ENCODE assay signal across 14 cellular contexts in the genomic region with DNA sequence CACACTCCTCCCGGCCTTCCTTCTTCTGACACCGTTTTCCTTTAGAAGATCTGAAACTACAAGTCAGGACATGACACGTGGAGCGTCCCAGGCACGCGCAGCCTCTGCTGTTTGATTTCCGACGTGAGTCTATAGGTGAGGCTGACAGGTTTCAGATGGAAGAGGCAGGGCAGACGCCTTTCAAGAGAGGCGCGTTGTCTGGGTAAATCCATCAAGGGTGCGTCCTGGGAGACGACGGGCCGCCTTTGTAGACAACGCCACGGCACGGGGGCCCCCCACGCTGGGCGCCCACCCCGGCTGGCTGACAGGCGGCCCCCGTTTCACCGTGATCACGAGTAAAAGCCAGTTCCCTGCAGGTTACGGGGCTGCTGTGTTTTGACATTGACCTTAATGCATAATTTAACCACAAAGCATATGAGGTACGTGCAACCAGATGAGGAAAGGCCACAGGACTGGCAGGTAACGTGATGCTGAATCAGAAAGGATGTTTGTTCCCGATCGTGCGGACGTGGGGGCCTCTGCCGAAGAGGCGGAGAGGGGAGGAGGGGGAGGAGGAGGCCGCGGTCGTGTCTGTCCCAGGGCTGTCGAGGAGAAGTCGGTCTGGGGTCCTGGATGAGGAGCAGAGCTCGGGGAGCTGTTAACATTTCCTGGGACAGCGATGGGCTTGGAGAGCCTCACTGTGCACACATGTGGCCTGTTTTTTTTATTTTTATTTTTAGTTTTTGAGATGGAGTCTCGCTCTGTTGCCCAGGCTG. TPM values are rescaled to one million over a fixed set of nuclear protein-coding genes. Genes with fewer than 3 reads are reported as not detected.
DNase-seq lines count a peak whose midpoint lies in the region; TF ChIP-seq lines count a peak whose summit lies in the region.
"Had no signal": no experiment of that assay in that cellular context is flagged by ENCODE, and none has a peak within 500 bp of the region (broad histone marks: within the 10 kb centered on the region; RNA-seq: fewer than 3 reads in every experiment).

No MANE protein-coding gene starts in this region.

- H3K27ac ChIP-seq in endodermal cell (ENCODE audit: low read depth, low read length) = no peak overlapping the region
- H3K27ac ChIP-seq in spleen = no peak overlapping the region
- no peak overlapping the region for H3K27ac ChIP-seq in A673 (ENCODE audit: low read depth, low read length, poor library complexity, severe bottlenecking)
- H3K27ac ChIP-seq: esophagus squamous epithelium, hepatocyte had no signal

- no TSS peak for BruUV-seq in A673 (replicated peaks; lab: Mats Ljungman, UMichigan)

- peak; percentile 15 for DNase-seq in activated CD4-positive, alpha-beta memory T cell treated with anti-CD3 and anti-CD28 coated beads for 36 hours
- DNase-seq in activated CD4-positive, alpha-beta memory T cell treated with anti-CD3 and anti-CD28 coated beads, Interleukin-2, amount 10 ng/mL, durations not matched to agents 7 days and 5 days = no peak
- no peak for DNase-seq in HFFc6
- DNase-seq in endodermal cell = peak; percentile 45
- DNase-seq in spleen = peak; percentile 62
- no peak for DNase-seq in CD14-positive monocyte (ENCODE audit: low spot score)
- no peak for DNase-seq in nucleus accumbens (lab: John Stamatoyannopoulos, UW)
- DNase-seq in A673 (ENCODE audit: low spot score) = no peak
- DNase-seq: activated CD8-positive, alpha-beta memory T cell treated with anti-CD3 and anti-CD28 coated beads, Interleukin-2, amount 10 ng/mL, durations not matched to agents 7 days and 5 days; amniotic stem cell; cortex of kidney; esophagus squamous epithelium had no signal

- no peak overlapping the region for H3K4me3 Mint-ChIP-seq in activated CD4-positive, alpha-beta memory T cell treated with anti-CD3 and anti-CD28 coated beads for 36 hours
- H3K4me3 Mint-ChIP-seq in activated CD4-positive, alpha-beta memory T cell treated with anti-CD3 and anti-CD28 coated beads, Interleukin-2, amount 10 ng/mL, durations not matched to agents 7 days and 5 days = no peak overlapping the region
- H3K4me3 Mint-ChIP-seq in HFFc6 (peak overlapping the region; percentile 45; the same call in 1 of the 2 replicates), endodermal cell (no peak overlapping the region), CD14-positive monocyte (peak overlapping the region in 1 of 2 donors; percentile 42)
- H3K4me3 Mint-ChIP-seq: activated CD8-positive, alpha-beta memory T cell treated with anti-CD3 and anti-CD28 coated beads, Interleukin-2, amount 10 ng/mL, durations not matched to agents 7 days and 5 days had no signal

- H3K9me3 ChIP-seq in endodermal cell (ENCODE audit: control insufficient read depth, low read length) (no peaks in the 10 kb centered on the region), spleen (peaks cover 0 to 4% (median 0%) of the 10 kb centered on the region in 8 donors), A673 (ENCODE audit: low read depth, low read length, poor library complexity, severe bottlenecking) (no peaks in the 10 kb centered on the region)
- H3K9me3 ChIP-seq: esophagus squamous epithelium had no signal

- H3K27me3 ChIP-seq in endodermal cell (ENCODE audit: control insufficient read depth, insufficient read depth, low read length, poor library complexity, severe bottlenecking) (no peaks in the 10 kb centered on the region), spleen (replicated peaks in 1 of 7) (peaks cover 0 to 19% (median 0%) of the 10 kb centered on the region in 7 donors), A673 (replicated peaks; ENCODE audit: insufficient read depth, low read depth, low read length, poor library complexity) (no peaks in the 10 kb centered on the region)
- H3K27me3 ChIP-seq: hepatocyte had no signal

- POLR2A ChIA-PET in activated CD4-positive, alpha-beta memory T cell treated with anti-CD3 and anti-CD28 coated beads for 36 hours (lab: Charles Lee) = no interaction called here
- POLR2A ChIA-PET in activated CD4-positive, alpha-beta memory T cell treated with anti-CD3 and anti-CD28 coated beads, Interleukin-2, amount 10 ng/mL, durations not matched to agents 7 days and 5 days (lab: Charles Lee) = no interaction called here
- POLR2A ChIA-PET in A673 (lab: Charles Lee; ENCODE audit: low non-redundant PET) = no interaction called here

- no peak for TF ChIP-seq CTCF in HFFc6 (IDR thresholded peaks at IDR 0.05)
- no peak for TF ChIP-seq CTCF in endodermal cell (conservative IDR thresholded peaks at IDR 0.05)
- TF ChIP-seq CTCF in spleen (IDR thresholded peaks at IDR 0.05 in 8 of 11, conservative IDR thresholded peaks at IDR 0.05 in 3 of 11) = no peak
- TF ChIP-seq CTCF in CD14-positive monocyte (IDR thresholded peaks at IDR 0.05) = no peak
- TF ChIP-seq CTCF in A673 (conservative IDR thresholded peaks at IDR 0.05; ENCODE audit: low read depth, low read length) = no peak

- TF ChIP-seq POLR2A in spleen (IDR thresholded peaks at IDR 0.05) = no peak

- peaks cover 21% of the 10 kb centered on the region for H3K9me3 Mint-ChIP-seq in activated CD4-positive, alpha-beta memory T cell treated with anti-CD3 and anti-CD28 coated beads for 36 hours
- H3K9me3 Mint-ChIP-seq in activated CD4-positive, alpha-beta memory T cell treated with anti-CD3 and anti-CD28 coated beads, Interleukin-2, amount 10 ng/mL, durations not matched to agents 7 days and 5 days = peaks cover 53% of the 10 kb centered on the region
- peaks cover 16% of the 10 kb centered on the region for H3K9me3 Mint-ChIP-seq in HFFc6
- peaks cover 11% of the 10 kb centered on the region for H3K9me3 Mint-ChIP-seq in endodermal cell
- H3K9me3 Mint-ChIP-seq in CD14-positive monocyte = peaks cover 4 to 30% (median 13%) of the 10 kb centered on the region in 7 donors

- H3K27me3 Mint-ChIP-seq in activated CD4-positive, alpha-beta memory T cell treated with anti-CD3 and anti-CD28 coated beads for 36 hours = no peaks in the 10 kb centered on the region
- H3K27me3 Mint-ChIP-seq in activated CD4-positive, alpha-beta memory T cell treated with anti-CD3 and anti-CD28 coated beads, Interleukin-2, amount 10 ng/mL, durations not matched to agents 7 days and 5 days = no peaks in the 10 kb centered on the region
- peaks cover 8% of the 10 kb centered on the region for H3K27me3 Mint-ChIP-seq in HFFc6 (ENCODE audit: insufficient read depth)
- H3K27me3 Mint-ChIP-seq in endodermal cell (ENCODE audit: insufficient read depth) = peaks cover 30% of the 10 kb centered on the region
- H3K27me3 Mint-ChIP-seq in CD14-positive monocyte (ENCODE audit: low read depth in 3 of 3) = peaks cover 0 to 10% (median 5%) of the 10 kb centered on the region in 3 donors
- H3K27me3 Mint-ChIP-seq: activated CD8-positive, alpha-beta memory T cell treated with anti-CD3 and anti-CD28 coated beads, Interleukin-2, amount 10 ng/mL, durations not matched to agents 7 days and 5 days had no signal

- peaks cover 2% of the 10 kb centered on the region for H3K36me3 Mint-ChIP-seq in activated CD4-positive, alpha-beta memory T cell treated with anti-CD3 and anti-CD28 coated beads for 36 hours
- H3K36me3 Mint-ChIP-seq in activated CD4-positive, alpha-beta memory T cell treated with anti-CD3 and anti-CD28 coated beads, Interleukin-2, amount 10 ng/mL, durations not matched to agents 7 days and 5 days (ENCODE audit: low read depth) = peaks cover 23% of the 10 kb centered on the region
- H3K36me3 Mint-ChIP-seq in HFFc6 (ENCODE audit: low read depth) (peaks cover 16% of the 10 kb centered on the region), endodermal cell (ENCODE audit: low read depth) (no peaks in the 10 kb centered on the region), CD14-positive monocyte (no peaks in the 10 kb centered on the region)

- no peak overlapping the region for H3K9ac ChIP-seq in endodermal cell (ENCODE audit: extremely low read depth, low read length, poor library complexity, severe bottlenecking)

- CTCF ChIA-PET in activated CD4-positive, alpha-beta memory T cell treated with anti-CD3 and anti-CD28 coated beads for 36 hours (lab: Charles Lee) = no interaction called here
- CTCF ChIA-PET in activated CD4-positive, alpha-beta memory T cell treated with anti-CD3 and anti-CD28 coated beads, Interleukin-2, amount 10 ng/mL, durations not matched to agents 7 days and 5 days (lab: Charles Lee) = no interaction called here
- CTCF ChIA-PET in A673 (lab: Charles Lee) = no interaction called here

- no peak overlapping the region for H3K4me3 ChIP-seq in endodermal cell (ENCODE audit: low read length)
- H3K4me3 ChIP-seq in spleen = no peak overlapping the region
- no peak overlapping the region for H3K4me3 ChIP-seq in A673 (ENCODE audit: low read depth, low read length, poor library complexity, severe bottlenecking)
- H3K4me3 ChIP-seq: hepatocyte, K562 had no signal

- intact Hi-C loops in activated CD4-positive, alpha-beta memory T cell treated with anti-CD3 and anti-CD28 coated beads for 36 hours (cut with micrococcal nuclease) = no loop called here
- intact Hi-C loops in spleen (cut with DNase I; ENCODE audit: low total_unique reads) (no loop called here), CD14-positive monocyte (cut with micrococcal nuclease) (no loop called here), A673 (cut with micrococcal nuclease; ENCODE audit: unreplicated experiment) (no loop called here)

- H3K36me3 ChIP-seq in endodermal cell (ENCODE audit: control insufficient read depth, insufficient read depth, low read length) (no peaks in the 10 kb centered on the region), spleen (no peaks in the 10 kb centered on the region), A673 (ENCODE audit: insufficient read depth, low read length, poor library complexity, severe bottlenecking) (no peaks in the 10 kb centered on the region)
- H3K36me3 ChIP-seq: esophagus squamous epithelium had no signal

- H3K4me1 ChIP-seq in endodermal cell (ENCODE audit: control insufficient read depth, insufficient read depth, low read length) = no peaks in the 10 kb centered on the region
- no peaks in the 10 kb centered on the region for H3K4me1 ChIP-seq in spleen
- no peaks in the 10 kb centered on the region for H3K4me1 ChIP-seq in A673 (ENCODE audit: insufficient read depth, low read length, poor library complexity, severe bottlenecking)

- H3K4me1 Mint-ChIP-seq in activated CD4-positive, alpha-beta memory T cell treated with anti-CD3 and anti-CD28 coated beads for 36 hours (ENCODE audit: low read depth) = peaks cover 4% of the 10 kb centered on the region
- peaks cover 2% of the 10 kb centered on the region for H3K4me1 Mint-ChIP-seq in activated CD4-positive, alpha-beta memory T cell treated with anti-CD3 and anti-CD28 coated beads, Interleukin-2, amount 10 ng/mL, durations not matched to agents 7 days and 5 days
- H3K4me1 Mint-ChIP-seq in HFFc6 (ENCODE audit: low read depth) = peaks cover 14% of the 10 kb centered on the region
- H3K4me1 Mint-ChIP-seq in endodermal cell = peaks cover 1% of the 10 kb centered on the region
- H3K4me1 Mint-ChIP-seq in CD14-positive monocyte = peaks cover 3% of the 10 kb centered on the region

- no peak overlapping the region for H3K27ac Mint-ChIP-seq in activated CD4-positive, alpha-beta memory T cell treated with anti-CD3 and anti-CD28 coated beads for 36 hours
- H3K27ac Mint-ChIP-seq in activated CD4-positive, alpha-beta memory T cell treated with anti-CD3 and anti-CD28 coated beads, Interleukin-2, amount 10 ng/mL, durations not matched to agents 7 days and 5 days = no peak overlapping the region
- H3K27ac Mint-ChIP-seq in HFFc6 = peak overlapping the region; percentile 35; the same call in 1 of the 2 replicates
- no peak overlapping the region for H3K27ac Mint-ChIP-seq in endodermal cell
- H3K27ac Mint-ChIP-seq in CD14-positive monocyte = no peak overlapping the region
- H3K27ac Mint-ChIP-seq: activated CD8-positive, alpha-beta memory T cell treated with anti-CD3 and anti-CD28 coated beads, Interleukin-2, amount 10 ng/mL, durations not matched to agents 7 days and 5 days had no signal

- 85 to 88% methylated on average over 30 to 42 of the region's 42 CpGs for WGBS in endodermal cell (ENCODE audit: insufficient coverage in 1 of 2, insufficient read length in 1 of 2), 2 experiments
- 55 to 74% (median 70%) methylated on average over 41 to 42 of the region's 42 CpGs for WGBS in spleen, 5 donors

RNA-seq across cellular contexts. Expression of a gene that starts 51.1 kb away (rescaled TPM):
- total RNA-seq in activated CD4-positive, alpha-beta memory T cell treated with anti-CD3 and anti-CD28 coated beads for 36 hours = 10 to 100 TPM; 31.7 to 32.2 TPM
- 10 to 100 TPM; 26.1 to 26.3 TPM for total RNA-seq in activated CD4-positive, alpha-beta memory T cell treated with anti-CD3 and anti-CD28 coated beads, Interleukin-2, amount 10 ng/mL, durations not matched to agents 7 days and 5 days
- 10 to 100 TPM; 11.7 to 20.5 (median 13.9) TPM for total RNA-seq in HFFc6 (2021; fragmentation: NEBNext Ultra II Directional; extraction: Animal tissue kit (Norgen Biotek cat#: 25700))
- total RNA-seq in endodermal cell (10 to 100 TPM; 72.5 to 98.7 TPM), spleen (10 to 100 TPM; 12.6 to 34.2 (median 24.4) TPM), A673 (2021) (43.6 and 46.5 TPM in 2 replicates)
- polyA plus RNA-seq in endodermal cell (2013, experiment 1 of 2) = 66.6 TPM
- polyA plus RNA-seq in endodermal cell (2013, experiment 2 of 2) = 66.5 TPM
- polyA plus RNA-seq in spleen (10 to 100 TPM; 27.0 to 62.2 (median 45.8) TPM), CD14-positive monocyte (1 to 10 TPM; 2.1 to 2.3 TPM)

Comparison
In these comparisons a context has a peak if more than half of its experiments do, and no peak if none do; other contexts are left out.
1. DNase-seq: peak in activated CD4-positive, alpha-beta memory T cell treated with anti-CD3 and anti-CD28 coated beads for 36 hours (single experiment), endodermal cell (single experiment) and spleen (single experiment); none in activated CD4-positive, alpha-beta memory T cell treated with anti-CD3 and anti-CD28 coated beads, Interleukin-2, amount 10 ng/mL, durations not matched to agents 7 days and 5 days (single experiment), HFFc6 (single experiment), CD14-positive monocyte (single experiment), nucleus accumbens (0 of 56) and A673 (single experiment).